In genomic region chr3:27591811-27592210, GRCh38 we compare ENCODE assay signal across 8 cellular contexts.
DNase-seq lines count a peak whose midpoint lies in the region; ATAC-seq, FAIRE-seq and TF ChIP-seq lines count a peak whose summit lies in the region.

No MANE protein-coding gene starts in this region.

- H3K4me2 ChIP-seq in fibroblast of lung (ENCODE audit: extremely low read depth, insufficient read depth, low read length) (no peak overlapping the region), neuronal stem cell (ENCODE audit: insufficient read depth, low read length, poor library complexity, severe bottlenecking) (no peak overlapping the region)

- H3K79me1 ChIP-seq in neuronal stem cell (ENCODE audit: low read depth, low read length): no peaks in the 10 kb centered on the region

- no peak for DNase-seq in activated T-cell treated with anti-CD3 and anti-CD28 coated beads, Interleukin-2, amount 50 U/mL, for 24 hours
- no peak for DNase-seq in activated T-cell treated with anti-CD3 and anti-CD28 coated beads, Interleukin-2, amount 50 U/mL, for 48 hours
- peak; percentile 25 for DNase-seq in NCI-H526 treated with DMSO at 0.1 percent for 48 hours (lab: John Stamatoyannopoulos, UW)
- DNase-seq in fibroblast of lung (ENCODE audit: low read depth in 2 of 2): peak in 1 of 2 donors; percentile 65
- DNase-seq in GM12892 (ENCODE audit: insufficient read length): no peak
- DNase-seq in neuronal stem cell (ENCODE audit: low spot score): no peak

- no peaks in the 10 kb centered on the region for H3K36me3 ChIP-seq in fibroblast of lung (ENCODE audit: control insufficient read depth, insufficient read depth, low read length)
- no peaks in the 10 kb centered on the region for H3K36me3 ChIP-seq in thymus (ENCODE audit: control insufficient read depth, insufficient read depth)
- no peaks in the 10 kb centered on the region for H3K36me3 ChIP-seq in neuronal stem cell (replicated peaks in 1 of 2; ENCODE audit: control insufficient read depth in 2 of 2, insufficient read depth in 2 of 2, low read length in 2 of 2)

- H3K4me1 ChIP-seq in fibroblast of lung (ENCODE audit: control insufficient read depth, extremely low read depth, insufficient read depth, low read length): peaks cover 6% of the 10 kb centered on the region
- peaks cover 9% of the 10 kb centered on the region for H3K4me1 ChIP-seq in thymus (ENCODE audit: control insufficient read depth, insufficient read depth, low read length)
- H3K4me1 ChIP-seq in neuronal stem cell (ENCODE audit: control insufficient read depth in 2 of 2, insufficient read depth in 1 of 2, low read depth in 1 of 2, low read length in 2 of 2): peaks cover 0 to 5% of the 10 kb centered on the region in 2 donors

- H2AK5ac ChIP-seq in neuronal stem cell (ENCODE audit: low read depth, low read length): no peak overlapping the region

- no peaks in the 10 kb centered on the region for H3K36me3 Mint-ChIP-seq in activated T-cell treated with anti-CD3 and anti-CD28 coated beads, Interleukin-2, amount 50 U/mL, for 24 hours (ENCODE audit: low read depth)

- H3K27me3 Mint-ChIP-seq in activated T-cell treated with anti-CD3 and anti-CD28 coated beads, Interleukin-2, amount 50 U/mL, for 24 hours: no peaks in the 10 kb centered on the region

- TF ChIP-seq POLR2A in GM12892 (IDR thresholded peaks at IDR 0.05; ENCODE audit: low read depth, low read length): no peak

- H3K4me3 ChIP-seq in fibroblast of lung (replicated peaks in 1 of 4; ENCODE audit: control extremely low read depth in 1 of 4, insufficient read depth in 1 of 4, low read depth in 3 of 4, low read length in 4 of 4) (no peak overlapping the region), thymus (ENCODE audit: low read length) (no peak overlapping the region), neuronal stem cell (ENCODE audit: low read length in 2 of 2) (no peak overlapping the region)

- peak overlapping the region; percentile 88 for H3K27ac Mint-ChIP-seq in activated T-cell treated with anti-CD3 and anti-CD28 coated beads, Interleukin-2, amount 50 U/mL, for 24 hours

- 45% methylated on average over 4 of the region's 4 CpGs for WGBS in thymus
- no CpG with 5 or more reads among the region's 4 CpGs for whole genome bisulfite sequencing in neuronal stem cell (ENCODE audit: extremely low coverage in 2 of 2, insufficient read length in 2 of 2, insufficient replicate concordance in 1 of 2), 2 donors

- no peak for ATAC-seq in HG03439 (IDR thresholded peaks at IDR 0.05; ENCODE audit: unreplicated experiment)

- peak overlapping the region; percentile 1 for H3K4me3 Mint-ChIP-seq in activated T-cell treated with anti-CD3 and anti-CD28 coated beads, Interleukin-2, amount 50 U/mL, for 24 hours

- no peak overlapping the region for H4K8ac ChIP-seq in neuronal stem cell (ENCODE audit: low read depth, low read length)

- no peaks in the 10 kb centered on the region for H3K27me3 ChIP-seq in fibroblast of lung (ENCODE audit: control insufficient read depth, insufficient read depth, low read length)
- H3K27me3 ChIP-seq in thymus (ENCODE audit: control insufficient read depth, insufficient read depth): no peaks in the 10 kb centered on the region
- no peaks in the 10 kb centered on the region for H3K27me3 ChIP-seq in neuronal stem cell (ENCODE audit: control insufficient read depth in 3 of 3, insufficient read depth in 3 of 3, low read depth in 1 of 3, low read length in 3 of 3)

- H2BK12ac ChIP-seq in neuronal stem cell (ENCODE audit: low read length): no peak overlapping the region

- no peaks in the 10 kb centered on the region for H3K9me3 Mint-ChIP-seq in activated T-cell treated with anti-CD3 and anti-CD28 coated beads, Interleukin-2, amount 50 U/mL, for 24 hours

- no peak overlapping the region for H2BK120ac ChIP-seq in neuronal stem cell (ENCODE audit: low read depth, low read length)

- H3K4me1 Mint-ChIP-seq in activated T-cell treated with anti-CD3 and anti-CD28 coated beads, Interleukin-2, amount 50 U/mL, for 24 hours (ENCODE audit: low read depth): peaks cover 41% of the 10 kb centered on the region

- H3K23ac ChIP-seq in neuronal stem cell (ENCODE audit: low read depth, low read length, poor library complexity): no peak overlapping the region

- H3K9ac ChIP-seq in fibroblast of lung (ENCODE audit: insufficient read depth, low read length): no peak overlapping the region
- no peak overlapping the region for H3K9ac ChIP-seq in neuronal stem cell (ENCODE audit: low read depth, low read length, poor library complexity)

- no peaks in the 10 kb centered on the region for H3K79me2 ChIP-seq in fibroblast of lung (ENCODE audit: control insufficient read depth, insufficient read depth, low read length)

- H2AFZ ChIP-seq in fibroblast of lung (ENCODE audit: low read length) (peak overlapping the region; percentile 27), neuronal stem cell (ENCODE audit: low read length) (no peak overlapping the region)

- no peak overlapping the region for H2BK15ac ChIP-seq in neuronal stem cell (ENCODE audit: low read length)

- no peaks in the 10 kb centered on the region for H3K9me3 ChIP-seq in fibroblast of lung (ENCODE audit: control insufficient read depth, insufficient read depth, low read depth, low read length)
- H3K9me3 ChIP-seq in thymus (ENCODE audit: control insufficient read depth): no peaks in the 10 kb centered on the region
- H3K9me3 ChIP-seq in neuronal stem cell (replicated peaks in 1 of 2; ENCODE audit: control insufficient read depth in 2 of 2, insufficient read depth in 1 of 2, low read depth in 1 of 2, low read length in 2 of 2): no peaks in the 10 kb centered on the region

- FAIRE-seq in GM12892 (lab: Jason Lieb, UNC): no peak

- TF ChIP-seq CTCF in fibroblast of lung (conservative IDR thresholded peaks at IDR 0.05 in 1 of 2, IDR thresholded peaks at IDR 0.05 in 1 of 2; ENCODE audit: low read depth in 1 of 2, low read length in 2 of 2): no peak

- H4K91ac ChIP-seq in neuronal stem cell (ENCODE audit: low read depth, low read length, poor library complexity): no peak overlapping the region

- H2BK5ac ChIP-seq in neuronal stem cell (ENCODE audit: low read length): no peak overlapping the region

- H4K20me1 ChIP-seq in fibroblast of lung (ENCODE audit: control insufficient read depth, extremely low read depth, insufficient read depth, low read length): no peaks in the 10 kb centered on the region

- H3K27ac ChIP-seq in fibroblast of lung (ENCODE audit: insufficient read depth, low read length): no peak overlapping the region
- peak overlapping the region; percentile 25 for H3K27ac ChIP-seq in thymus (ENCODE audit: low read depth)
- H3K27ac ChIP-seq in neuronal stem cell (replicated peaks; ENCODE audit: low read length): no peak overlapping the region

- H3K18ac ChIP-seq in neuronal stem cell (ENCODE audit: low read length): no peak overlapping the region

- no peak overlapping the region for H3K4ac ChIP-seq in neuronal stem cell (ENCODE audit: low read length)

- H3K14ac ChIP-seq in neuronal stem cell (ENCODE audit: low read length): no peak overlapping the region
